In genomic region chr17:76382305-76382802, GRCh38 we compare ENCODE assay signal across 8 cellular contexts. TPM values are rescaled to one million over a fixed set of nuclear protein-coding genes. Genes with fewer than 3 reads are reported as not detected.
DNase-seq lines count a peak whose midpoint lies in the region; ATAC-seq and TF ChIP-seq lines count a peak whose summit lies in the region.

No MANE protein-coding gene starts in this region.

- TF ChIP-seq CTCF in mammary epithelial cell (conservative IDR thresholded peaks at IDR 0.05 in 1 of 2, IDR thresholded peaks at IDR 0.05 in 1 of 2; ENCODE audit: extremely low read depth in 1 of 2, insufficient read depth in 1 of 2, low read depth in 1 of 2, low read length in 2 of 2): no peak
- no peak for TF ChIP-seq CTCF in lower leg skin (IDR thresholded peaks at IDR 0.05)
- TF ChIP-seq CTCF in suprapubic skin (IDR thresholded peaks at IDR 0.05): no peak

- in situ Hi-C loops in mammary epithelial cell (cut with MboI; ENCODE audit: low sequenced_read_pairs in 2 of 2): no loop called here

- dilution Hi-C loops in mammary epithelial cell (cut with HindIII; ENCODE audit: low sequenced_read_pairs): no loop called here

- peak overlapping the region; percentile 82 for H3K9ac ChIP-seq in mammary epithelial cell (ENCODE audit: insufficient read depth, low read length)

- peak overlapping the region; percentile 56 for H2AFZ ChIP-seq in mammary epithelial cell (ENCODE audit: low read depth, low read length)

- H3K4me3 ChIP-seq in mammary epithelial cell (replicated peaks in 1 of 3; ENCODE audit: insufficient read depth in 1 of 3, low read depth in 2 of 3, low read length in 3 of 3) (peak overlapping the region; percentile 61 to 69 (median 63)), lower leg skin (ENCODE audit: low read depth, poor library complexity, severe bottlenecking) (peak overlapping the region; percentile 36), suprapubic skin (peak overlapping the region; percentile 60)

- peak overlapping the region; percentile 86 for H3K27ac ChIP-seq in mammary epithelial cell (ENCODE audit: insufficient read depth, low read depth, low read length)
- H3K27ac ChIP-seq in suprapubic skin: peak overlapping the region; percentile 91

- TF ChIP-seq EP300 in suprapubic skin (IDR thresholded peaks at IDR 0.05): no peak

- peak overlapping the region; percentile 94 for H3K4me2 ChIP-seq in mammary epithelial cell (ENCODE audit: insufficient read depth, low read depth, low read length)

- BruUV-seq in mammary epithelial cell (replicated peaks; lab: Mats Ljungman, UMichigan): no TSS peak

- ATAC-seq in HG02571 (IDR thresholded peaks at IDR 0.05; ENCODE audit: unreplicated experiment) (no peak), GM18858 (IDR thresholded peaks at IDR 0.05; ENCODE audit: unreplicated experiment) (no peak), GM19351 (IDR thresholded peaks at IDR 0.05; ENCODE audit: unreplicated experiment) (no peak)

- no peaks in the 10 kb centered on the region for H4K20me1 ChIP-seq in mammary epithelial cell (ENCODE audit: insufficient read depth, low read length)

- 0% methylated on average over 3 of the region's 21 CpGs for WGBS in mammary epithelial cell (ENCODE audit: low coverage, missing lambda C conversion rate)
- 28 to 29% methylated on average over 20 to 21 of the region's 21 CpGs for WGBS in lower leg skin, 2 donors
- 13% methylated on average over 12 of the region's 21 CpGs for WGBS in suprapubic skin

- H3K36me3 ChIP-seq in mammary epithelial cell (ENCODE audit: insufficient read depth, low read length) (peaks cover 5% of the 10 kb centered on the region), suprapubic skin (no peaks in the 10 kb centered on the region)

- peaks cover 41% of the 10 kb centered on the region for H3K79me2 ChIP-seq in mammary epithelial cell (ENCODE audit: insufficient read depth, low read length)

- peak; percentile 14 for DNase-seq in activated naive CD4-positive, alpha-beta T cell treated with Interleukin-2 at 50 U/mL for 16 hours
- DNase-seq in activated naive CD4-positive, alpha-beta T cell (lab: John Stamatoyannopoulos, UW): no peak
- peak; percentile 66 for DNase-seq in mammary epithelial cell
- no peak for DNase-seq in lower leg skin (ENCODE audit: low spot score in 2 of 2)
- no peak for DNase-seq in suprapubic skin (ENCODE audit: low spot score in 2 of 2)

- H3K4me1 ChIP-seq in mammary epithelial cell (ENCODE audit: insufficient read depth, low read length) (peaks cover 29% of the 10 kb centered on the region), suprapubic skin (peaks cover 58% of the 10 kb centered on the region)

- H3K9me3 ChIP-seq in mammary epithelial cell (replicated peaks; ENCODE audit: insufficient read depth, low read length) (no peaks in the 10 kb centered on the region), suprapubic skin (no peaks in the 10 kb centered on the region)

- TF ChIP-seq POLR2A in lower leg skin (IDR thresholded peaks at IDR 0.05): no peak
- no peak for TF ChIP-seq POLR2A in suprapubic skin (IDR thresholded peaks at IDR 0.05)

- no peaks in the 10 kb centered on the region for H3K27me3 ChIP-seq in mammary epithelial cell (ENCODE audit: insufficient read depth, low read length)
- H3K27me3 ChIP-seq in suprapubic skin: no peaks in the 10 kb centered on the region

- CTCF ChIA-PET in mammary epithelial cell (lab: Charles Lee; ENCODE audit: low non-redundant PET): interaction anchor here (1.0 kb wide), 1 partner anchor 12 kb away, joined by 7 read pairs; no protein-coding TSS in a partner anchor

- intact Hi-C loops in mammary epithelial cell (cut with micrococcal nuclease) (no loop called here), lower leg skin (cut with DNase I; ENCODE audit: low total_unique reads) (no loop called here)

RNA-seq across cellular contexts. Expression of gene SPHK1, which starts 2.1 kb away (rescaled TPM):
- 100 to 1,000 TPM; 150 to 240 TPM for total RNA-seq in mammary epithelial cell
- polyA plus RNA-seq in mammary epithelial cell: 121 TPM
- polyA minus RNA-seq in mammary epithelial cell: 50.6 TPM
- 10 to 100 TPM in 3 of 4 donors, 1 to 10 TPM in 1; 9.7 to 35.6 (median 18.3) TPM for total RNA-seq in lower leg skin
- total RNA-seq in suprapubic skin: 10 to 100 TPM; 10.5 to 17.9 (median 12.5) TPM

RNA-seq across cellular contexts. Expression of gene PRPSAP1, which starts 28.6 kb away (rescaled TPM):
- total RNA-seq in mammary epithelial cell: 10 to 100 TPM; 56.4 to 84.0 TPM
- 70.3 TPM for polyA plus RNA-seq in mammary epithelial cell
- 154 TPM for polyA minus RNA-seq in mammary epithelial cell
- 10 to 100 TPM; 35.8 to 72.3 (median 62.2) TPM for total RNA-seq in lower leg skin
- 10 to 100 TPM; 47.3 to 83.9 (median 63.8) TPM for total RNA-seq in suprapubic skin

Comparison
In these comparisons a context has a peak if more than half of its experiments do, and no peak if none do; other contexts are left out.
1. DNase-seq: peak in activated naive CD4-positive, alpha-beta T cell treated with Interleukin-2 at 50 U/mL for 16 hours (single experiment) and mammary epithelial cell (single experiment); none in activated naive CD4-positive, alpha-beta T cell (0 of 4), lower leg skin (0 of 2) and suprapubic skin (0 of 2).
2. RNA of gene SPHK1, which starts 2.1 kb away (total RNA-seq): 150 to 240 TPM in mammary epithelial cell; 9.7 to 35.6 TPM in lower leg skin and 10.5 to 17.9 TPM in suprapubic skin; every median in the first group is over 4 times any median in the second.
3. Peak in every context shown above with its lines, with median percentiles within 50 percentile points of each other: H3K4me3 ChIP-seq.